In genomic region chr14:67962215-67962644, GRCh38 we compare ENCODE assay signal across 2 cellular contexts.
TF ChIP-seq lines count a peak whose summit lies in the region.

No MANE protein-coding gene starts in this region.

TF ChIP-seq in liver, 16 proteins besides CTCF, POLR2A, EP300 and RAD21 (continued from another document):
- TF ChIP-seq ZBTB33 (IDR thresholded peaks at IDR 0.05) (no peak), JUND (IDR thresholded peaks at IDR 0.05) (no peak), MAX (IDR thresholded peaks at IDR 0.05) (no peak), NR2F2 (IDR thresholded peaks at IDR 0.05) (no peak), SP1 (IDR thresholded peaks at IDR 0.05) (peak; percentile 10), REST (IDR thresholded peaks at IDR 0.05) (no peak), FOXA2 (IDR thresholded peaks at IDR 0.05) (peak; percentile 55), GABPA (IDR thresholded peaks at IDR 0.05 in 1 of 2, conservative IDR thresholded peaks at IDR 0.05 in 1 of 2) (no peak), EGR1 (IDR thresholded peaks at IDR 0.05; ENCODE audit: low read depth in 2 of 2) (no peak), FOXA1 (IDR thresholded peaks at IDR 0.05) (no peak)

TF ChIP-seq in HepG2, 621 proteins besides CTCF, POLR2A, EP300 and RAD21 (continued from another document):
- TF ChIP-seq AKNA (CRISPR knock-in tag; IDR thresholded peaks at IDR 0.05; ENCODE audit: borderline replicate concordance) = no peak
- no peak for TF ChIP-seq HINFP (CRISPR knock-in tag; IDR thresholded peaks at IDR 0.05; ENCODE audit: low read depth)
- no peak for TF ChIP-seq SRSF1 (optimal IDR thresholded peaks at IDR 0.05; ENCODE audit: low read depth, low read length)
- TF ChIP-seq RCOR2 (CRISPR knock-in tag; IDR thresholded peaks at IDR 0.05) = no peak
- TF ChIP-seq ZNF30 (CRISPR knock-in tag; IDR thresholded peaks at IDR 0.05) = no peak
- no peak for TF ChIP-seq NFE2L2 (IDR thresholded peaks at IDR 0.05; ENCODE audit: low read length)
- TF ChIP-seq KLF13 (CRISPR knock-in tag; IDR thresholded peaks at IDR 0.05) = no peak
- no peak for TF ChIP-seq NCOA2 (CRISPR knock-in tag; IDR thresholded peaks at IDR 0.05)
